ENCODE assay signal across 11 cellular contexts in genomic region chr9:75090579-75090978, GRCh38. TPM values are rescaled to one million over a fixed set of nuclear protein-coding genes. Genes with fewer than 3 reads are reported as not detected.
DNase-seq lines count a peak whose midpoint lies in the region; ATAC-seq and TF ChIP-seq lines count a peak whose summit lies in the region.
"Had no signal": no experiment of that assay in that cellular context is flagged by ENCODE, and none has a peak within 500 bp of the region (broad histone marks: within the 10 kb centered on the region; RNA-seq: fewer than 3 reads in every experiment).

No MANE protein-coding gene starts in this region.

- DNase-seq in stimulated activated naive CD8-positive, alpha-beta T cell treated with anti-CD3 and anti-CD28 coated beads, Interleukin-15, Interleukin-2, amounts not matched to agents 100 U/mL and 50 U/mL, for 24 hours: no peak
- no peak for DNase-seq in activated CD4-positive, alpha-beta memory T cell treated with anti-CD3 and anti-CD28 coated beads for 36 hours
- DNase-seq in fibroblast of lung (ENCODE audit: low read depth in 2 of 2) (no peak), NCI-H748 treated with DMSO at 0.1 percent for 48 hours (lab: John Stamatoyannopoulos, UW) (no peak), G401 (ENCODE audit: low spot score) (no peak), transverse colon (no peak), erythroblast (lab: John Stamatoyannopoulos, UW) (no peak)
- DNase-seq: gastrocnemius medialis, psoas muscle had no signal

- 85 to 100% methylated on average over 2 to 4 of the region's 4 CpGs for WGBS in transverse colon (ENCODE audit: low coverage in 1 of 2), 2 donors

- TF ChIP-seq EP300 in transverse colon (IDR thresholded peaks at IDR 0.05; ENCODE audit: low read depth): no peak

- CTCF ChIA-PET in activated CD4-positive, alpha-beta memory T cell treated with anti-CD3 and anti-CD28 coated beads for 36 hours (lab: Charles Lee): interaction anchor here (1.0 to 1.7 kb wide), 3 partner anchors 58 to 62 kb away, joined by 3 to 4 read pairs (median 4); partner anchors contain the start of gene CARNMT1

- peak overlapping the region; percentile 56 for H3K4me2 ChIP-seq in fibroblast of lung (ENCODE audit: extremely low read depth, insufficient read depth, low read length)

- peaks cover 80% of the 10 kb centered on the region for H3K4me1 Mint-ChIP-seq in stimulated activated naive CD8-positive, alpha-beta T cell treated with anti-CD3 and anti-CD28 coated beads, Interleukin-15, Interleukin-2, amounts not matched to agents 100 ng/mL and 50 ng/mL, for 24 hours (ENCODE audit: low read depth)
- H3K4me1 Mint-ChIP-seq in activated CD4-positive, alpha-beta memory T cell treated with anti-CD3 and anti-CD28 coated beads for 36 hours (ENCODE audit: low read depth): peaks cover 57% of the 10 kb centered on the region

- no peak overlapping the region for H2AFZ ChIP-seq in fibroblast of lung (ENCODE audit: low read length)

- ATAC-seq in stimulated activated naive CD8-positive, alpha-beta T cell treated with anti-CD3 and anti-CD28 coated beads, Interleukin-15, Interleukin-2, amounts not matched to agents 100 U/mL and 50 U/mL, for 24 hours: no peak
- ATAC-seq: gastrocnemius medialis, psoas muscle had no signal

- no peaks in the 10 kb centered on the region for H3K9me3 ChIP-seq in fibroblast of lung (ENCODE audit: control insufficient read depth, insufficient read depth, low read depth, low read length)
- no peaks in the 10 kb centered on the region for H3K9me3 ChIP-seq in transverse colon
- H3K9me3 ChIP-seq: gastrocnemius medialis, psoas muscle, SJSA1 had no signal

- H3K27me3 ChIP-seq in fibroblast of lung (ENCODE audit: control insufficient read depth, insufficient read depth, low read length): no peaks in the 10 kb centered on the region
- no peaks in the 10 kb centered on the region for H3K27me3 ChIP-seq in transverse colon
- H3K27me3 ChIP-seq: gastrocnemius medialis, SJSA1 had no signal

- TF ChIP-seq CTCF in fibroblast of lung (conservative IDR thresholded peaks at IDR 0.05 in 1 of 2, IDR thresholded peaks at IDR 0.05 in 1 of 2; ENCODE audit: low read depth in 1 of 2, low read length in 2 of 2): no peak
- no peak for TF ChIP-seq CTCF in transverse colon (IDR thresholded peaks at IDR 0.05)

- POLR2A ChIA-PET in activated CD4-positive, alpha-beta memory T cell treated with anti-CD3 and anti-CD28 coated beads for 36 hours (lab: Charles Lee): interaction anchor here (0.8 kb wide), 1 partner anchor 58 kb away, joined by 3 read pairs; no protein-coding TSS in a partner anchor

- H3K79me2 ChIP-seq in fibroblast of lung (ENCODE audit: control insufficient read depth, insufficient read depth, low read length): peaks cover 40% of the 10 kb centered on the region

- no peaks in the 10 kb centered on the region for H4K20me1 ChIP-seq in fibroblast of lung (ENCODE audit: control insufficient read depth, extremely low read depth, insufficient read depth, low read length)

- TF ChIP-seq POLR2A in transverse colon (IDR thresholded peaks at IDR 0.05) (no peak), erythroblast (IDR thresholded peaks at IDR 0.05; ENCODE audit: low read length) (no peak)

- intact Hi-C loops in activated CD4-positive, alpha-beta memory T cell treated with anti-CD3 and anti-CD28 coated beads for 36 hours (cut with micrococcal nuclease): no loop called here
- intact Hi-C loops in transverse colon (cut with DNase I; ENCODE audit: low total_unique reads): no loop called here

- H3K36me3 Mint-ChIP-seq in stimulated activated naive CD8-positive, alpha-beta T cell treated with anti-CD3 and anti-CD28 coated beads, Interleukin-15, Interleukin-2, amounts not matched to agents 100 ng/mL and 50 ng/mL, for 24 hours (ENCODE audit: low read depth): no peaks in the 10 kb centered on the region
- H3K36me3 Mint-ChIP-seq in activated CD4-positive, alpha-beta memory T cell treated with anti-CD3 and anti-CD28 coated beads for 36 hours: peaks cover 17% of the 10 kb centered on the region

- H3K27ac ChIP-seq in fibroblast of lung (ENCODE audit: insufficient read depth, low read length) (no peak overlapping the region), transverse colon (peak overlapping the region in 1 of 4 donors; percentile 17)
- H3K27ac ChIP-seq: psoas muscle, SJSA1 had no signal

- peak overlapping the region; percentile 26 for H3K27ac Mint-ChIP-seq in stimulated activated naive CD8-positive, alpha-beta T cell treated with anti-CD3 and anti-CD28 coated beads, Interleukin-15, Interleukin-2, amounts not matched to agents 100 ng/mL and 50 ng/mL, for 24 hours
- H3K27ac Mint-ChIP-seq in activated CD4-positive, alpha-beta memory T cell treated with anti-CD3 and anti-CD28 coated beads for 36 hours: peak overlapping the region; percentile 49

- H3K4me3 Mint-ChIP-seq in stimulated activated naive CD8-positive, alpha-beta T cell treated with anti-CD3 and anti-CD28 coated beads, Interleukin-15, Interleukin-2, amounts not matched to agents 100 ng/mL and 50 ng/mL, for 24 hours: peak overlapping the region; percentile 92
- H3K4me3 Mint-ChIP-seq in activated CD4-positive, alpha-beta memory T cell treated with anti-CD3 and anti-CD28 coated beads for 36 hours: peak overlapping the region; percentile 96

- no peaks in the 10 kb centered on the region for H3K9me3 Mint-ChIP-seq in stimulated activated naive CD8-positive, alpha-beta T cell treated with anti-CD3 and anti-CD28 coated beads, Interleukin-15, Interleukin-2, amounts not matched to agents 100 ng/mL and 50 ng/mL, for 24 hours
- no peaks in the 10 kb centered on the region for H3K9me3 Mint-ChIP-seq in activated CD4-positive, alpha-beta memory T cell treated with anti-CD3 and anti-CD28 coated beads for 36 hours

- in situ Hi-C loops in G401 (cut with HindIII; ENCODE audit: low sequenced_read_pairs) (no loop called here), transverse colon (cut with MboI; ENCODE audit: low pct_ligation_motif_present in 1 of 4, low pct_unique_long_range_greater_than_20kb in 1 of 4, low sequenced_read_pairs in 3 of 4) (no loop called here)

- H3K36me3 ChIP-seq in fibroblast of lung (ENCODE audit: control insufficient read depth, insufficient read depth, low read length) (no peaks in the 10 kb centered on the region), transverse colon (no peaks in the 10 kb centered on the region)
- H3K36me3 ChIP-seq: gastrocnemius medialis had no signal

- H3K27me3 Mint-ChIP-seq in stimulated activated naive CD8-positive, alpha-beta T cell treated with anti-CD3 and anti-CD28 coated beads, Interleukin-15, Interleukin-2, amounts not matched to agents 100 ng/mL and 50 ng/mL, for 24 hours: no peaks in the 10 kb centered on the region
- no peaks in the 10 kb centered on the region for H3K27me3 Mint-ChIP-seq in activated CD4-positive, alpha-beta memory T cell treated with anti-CD3 and anti-CD28 coated beads for 36 hours

- H3K4me1 ChIP-seq in fibroblast of lung (ENCODE audit: control insufficient read depth, extremely low read depth, insufficient read depth, low read length) (peaks cover 5% of the 10 kb centered on the region), transverse colon (peaks cover 6 to 65% (median 31%) of the 10 kb centered on the region in 4 donors)

- H3K9ac ChIP-seq in fibroblast of lung (ENCODE audit: insufficient read depth, low read length): no peak overlapping the region

- H3K4me3 ChIP-seq in fibroblast of lung (replicated peaks in 1 of 4; ENCODE audit: control extremely low read depth in 1 of 4, insufficient read depth in 1 of 4, low read depth in 3 of 4, low read length in 4 of 4) (peak overlapping the region in 1 of 4 experiments; percentile 98), transverse colon (no peak overlapping the region)
- H3K4me3 ChIP-seq: SJSA1 had no signal

RNA-seq across cellular contexts. Expression of gene OSTF1, which starts 2.3 kb away (rescaled TPM):
- 100 to 1,000 TPM; 151 TPM for total RNA-seq in activated CD4-positive, alpha-beta memory T cell treated with anti-CD3 and anti-CD28 coated beads for 36 hours
- total RNA-seq in fibroblast of lung (33.6 and 49.9 TPM in 2 replicates), transverse colon (10 to 100 TPM in 2 of 4 donors, 1 to 10 TPM in 1, under 1 TPM in 1; 0.60 to 37.8 (median 19.0) TPM)
- 36.0 and 48.4 TPM in 2 replicates for polyA plus RNA-seq in fibroblast of lung
- 42.3 and 52.7 TPM in 2 replicates for polyA plus RNA-seq in fibroblast of lung (2012)
- 2.9 and 6.8 TPM in 2 replicates for polyA minus RNA-seq in fibroblast of lung (ENCODE audit: low replicate concordance)
- total RNA-seq in G401 (2014; rRNA removed; shearing (Covaris generic)): 10.0 and 14.0 TPM in 2 replicates

RNA-seq across cellular contexts. Expression of gene NMRK1, which starts 2.6 kb away (rescaled TPM):
- total RNA-seq in activated CD4-positive, alpha-beta memory T cell treated with anti-CD3 and anti-CD28 coated beads for 36 hours: 10 to 100 TPM; 35.3 to 41.2 TPM
- 21.1 and 33.9 TPM in 2 replicates for total RNA-seq in fibroblast of lung
- 16.0 and 19.4 TPM in 2 replicates for polyA plus RNA-seq in fibroblast of lung
- polyA plus RNA-seq in fibroblast of lung (2012): 14.6 and 15.5 TPM in 2 replicates
- polyA minus RNA-seq in fibroblast of lung (ENCODE audit: low replicate concordance): 0.43 and 3.9 TPM in 2 replicates
- total RNA-seq in G401 (2014; rRNA removed; shearing (Covaris generic)): 2.7 and 7.4 TPM in 2 replicates
- 10 to 100 TPM in 2 of 4 donors, 1 to 10 TPM in 2; 3.4 to 36.7 (median 21.6) TPM for total RNA-seq in transverse colon
